Comparison of ENCODE assay signal across 8 cellular contexts in the genomic region with DNA sequence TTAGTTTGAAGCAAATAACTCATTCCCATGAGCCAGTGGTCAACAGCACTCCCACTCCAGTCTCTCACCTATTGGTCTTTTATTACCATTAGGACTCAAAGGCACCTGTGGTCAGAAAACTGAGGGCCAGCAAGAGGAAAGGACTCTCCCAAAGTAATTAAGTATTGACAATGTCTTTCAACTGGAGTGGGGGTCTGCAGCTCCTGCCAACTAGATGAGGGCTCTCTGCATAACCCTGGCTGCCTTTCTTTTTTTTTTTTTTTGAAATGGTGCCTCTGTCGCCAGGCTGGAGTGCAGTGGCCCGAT. TPM values are rescaled to one million over a fixed set of nuclear protein-coding genes. Genes with fewer than 3 reads are reported as not detected.
DNase-seq lines count a peak whose midpoint lies in the region; ATAC-seq and TF ChIP-seq lines count a peak whose summit lies in the region.

No MANE protein-coding gene starts in this region.

- H3K4me2 ChIP-seq in HCT116 (ENCODE audit: low read length), result peak overlapping the region; percentile 88
- H3K4me2 ChIP-seq in SU-DHL-6 (ENCODE audit: low read depth, low read length, poor library complexity, severe bottlenecking), result peak overlapping the region; percentile 62
- peak overlapping the region; percentile 97 for H3K4me2 ChIP-seq in smooth muscle cell

- no peak for TF ChIP-seq RAD21 in HCT116 (IDR thresholded peaks at IDR 0.05; ENCODE audit: low read depth)

- H3K9me3 ChIP-seq in HCT116 (ENCODE audit: control insufficient read depth in 1 of 2, insufficient read depth in 1 of 2, low read depth in 1 of 2, low read length in 2 of 2), result no peaks in the 10 kb centered on the region
- H3K9me3 ChIP-seq in SU-DHL-6 (ENCODE audit: insufficient read depth, low read length), result no peaks in the 10 kb centered on the region
- H3K9me3 ChIP-seq in esophagus squamous epithelium, result no peaks in the 10 kb centered on the region
- no peaks in the 10 kb centered on the region for H3K9me3 ChIP-seq in smooth muscle cell (replicated peaks; ENCODE audit: low read depth)

- H2AFZ ChIP-seq in HCT116 (ENCODE audit: low read depth, low read length, poor library complexity, severe bottlenecking) (peak overlapping the region; percentile 99), SU-DHL-6 (ENCODE audit: low read depth, low read length, severe bottlenecking) (peak overlapping the region; percentile 95), smooth muscle cell (ENCODE audit: low read depth) (peak overlapping the region; percentile 97)

- peaks cover 0 to 23% of the 10 kb centered on the region in 2 experiments; a peak in 2 of 4 replicates for H3K4me1 ChIP-seq in HCT116 (ENCODE audit: control insufficient read depth in 1 of 2, insufficient read depth in 2 of 2, low read length in 2 of 2)
- H3K4me1 ChIP-seq in esophagus squamous epithelium, result peaks cover 11 to 28% (median 13%) of the 10 kb centered on the region in 3 donors
- peaks cover 8% of the 10 kb centered on the region for H3K4me1 ChIP-seq in smooth muscle cell (ENCODE audit: low read depth)

- H3K9me2 ChIP-seq in HCT116 (ENCODE audit: insufficient read depth) (no peaks in the 10 kb centered on the region), SU-DHL-6 (replicated peaks; ENCODE audit: insufficient read depth, low read length) (no peaks in the 10 kb centered on the region)

- H3K36me3 ChIP-seq in HCT116 (ENCODE audit: control insufficient read depth in 1 of 2, insufficient read depth in 2 of 2, low read length in 2 of 2) (no peaks in the 10 kb centered on the region), SU-DHL-6 (ENCODE audit: low read length) (no peaks in the 10 kb centered on the region), esophagus squamous epithelium (peaks cover 0 to 12% (median 0%) of the 10 kb centered on the region in 3 donors), smooth muscle cell (ENCODE audit: low read depth) (no peaks in the 10 kb centered on the region)

- H3K9ac ChIP-seq in HCT116 (ENCODE audit: low read length) (peak overlapping the region; percentile 33; the same call in 1 of the 2 replicates), SU-DHL-6 (ENCODE audit: low read length) (peak overlapping the region; percentile 93), smooth muscle cell (ENCODE audit: low read depth) (no peak overlapping the region)

- TF ChIP-seq CTCF in HCT116 (IDR thresholded peaks at IDR 0.05 in 2 of 3, conservative IDR thresholded peaks at IDR 0.05 in 1 of 3; ENCODE audit: borderline replicate concordance in 1 of 3, insufficient read depth in 1 of 3, low read depth in 2 of 3, low read length in 2 of 3) (no peak), SU-DHL-6 (IDR thresholded peaks at IDR 0.05; ENCODE audit: insufficient read depth, low read length, poor library complexity, severe bottlenecking) (no peak), esophagus squamous epithelium (IDR thresholded peaks at IDR 0.05) (no peak), smooth muscle cell (IDR thresholded peaks at IDR 0.05; ENCODE audit: borderline replicate concordance, insufficient read depth, poor library complexity, severe bottlenecking) (no peak)

- H3K79me2 ChIP-seq in HCT116 (ENCODE audit: insufficient read depth, low read length) (peaks cover 43% of the 10 kb centered on the region), SU-DHL-6 (ENCODE audit: insufficient read depth, low read length) (peaks cover 48% of the 10 kb centered on the region), smooth muscle cell (ENCODE audit: low read depth) (peaks cover 25% of the 10 kb centered on the region)

- RAD21 ChIA-PET in HCT116 (lab: Charles Lee; ENCODE audit: low non-redundant PET in 1 of 2, low total read pairs in 2 of 2, uncharacterized antibody in 2 of 2, unreplicated experiment in 2 of 2), result no interaction called here

- ATAC-seq in HCT116 (no peak), GM18498 (IDR thresholded peaks at IDR 0.05; ENCODE audit: unreplicated experiment) (no peak), HG02623 (IDR thresholded peaks at IDR 0.05; ENCODE audit: unreplicated experiment) (no peak), HG03442 (IDR thresholded peaks at IDR 0.05; ENCODE audit: unreplicated experiment) (no peak)

- intact Hi-C loops in HCT116 (cut with micrococcal nuclease) (no loop called here), esophagus squamous epithelium (cut with DNase I) (no loop called here)

- peak overlapping the region; percentile 54; the same call in 1 of the 2 replicates for H3K27ac ChIP-seq in HCT116 (ENCODE audit: low read depth, low read length)
- H3K27ac ChIP-seq in SU-DHL-6 (ENCODE audit: low read depth, low read length), result peak overlapping the region; percentile 74
- peak overlapping the region; percentile 86 to 91 (median 90) for H3K27ac ChIP-seq in esophagus squamous epithelium
- no peak overlapping the region for H3K27ac ChIP-seq in smooth muscle cell (ENCODE audit: low read depth)

- TF ChIP-seq POLR2A in HCT116 (IDR thresholded peaks at IDR 0.05; ENCODE audit: borderline replicate concordance, extremely low read depth, insufficient read depth, insufficient read length), result no peak
- no peak for TF ChIP-seq POLR2A in esophagus squamous epithelium (IDR thresholded peaks at IDR 0.05)

- H3K4me3 ChIP-seq in HCT116 (replicated peaks in 1 of 2; ENCODE audit: low read depth in 1 of 2, low read length in 2 of 2), result peak overlapping the region; percentile 24 to 97; a peak in 3 of 4 replicates
- peak overlapping the region; percentile 18 for H3K4me3 ChIP-seq in SU-DHL-6 (ENCODE audit: insufficient read depth, low read length, poor library complexity, severe bottlenecking)
- H3K4me3 ChIP-seq in esophagus squamous epithelium, result peak overlapping the region in 3 of 4 donors; percentile 97 to 99 (median 97)
- peak overlapping the region; percentile 98 for H3K4me3 ChIP-seq in smooth muscle cell

- DNase-seq in HCT116 (ENCODE audit: low read depth, low spot score) (no peak), esophagus squamous epithelium (lab: John Stamatoyannopoulos, UW) (no peak), smooth muscle cell (lab: John Stamatoyannopoulos, UW; ENCODE audit: unreplicated experiment) (no peak), activated gamma-delta T cell (lab: John Stamatoyannopoulos, UW) (no peak)

- H3F3A ChIP-seq in SU-DHL-6 (ENCODE audit: insufficient read depth), result peaks cover 4% of the 10 kb centered on the region; the same call in 1 of the 2 replicates
- H3F3A ChIP-seq in smooth muscle cell (ENCODE audit: low read depth), result no peaks in the 10 kb centered on the region

- no peaks in the 10 kb centered on the region for H3K27me3 ChIP-seq in HCT116 (ENCODE audit: insufficient read depth, low read length)
- H3K27me3 ChIP-seq in SU-DHL-6 (ENCODE audit: low read length), result no peaks in the 10 kb centered on the region
- no peaks in the 10 kb centered on the region for H3K27me3 ChIP-seq in esophagus squamous epithelium
- no peaks in the 10 kb centered on the region for H3K27me3 ChIP-seq in smooth muscle cell (ENCODE audit: low read depth)

- POLR2A ChIA-PET in HCT116 (lab: Charles Lee), result no interaction called here

- no peaks in the 10 kb centered on the region for H4K20me1 ChIP-seq in HCT116 (ENCODE audit: insufficient read depth)
- H4K20me1 ChIP-seq in SU-DHL-6 (ENCODE audit: low read depth, low read length), result no peaks in the 10 kb centered on the region; the same call in 1 of the 2 replicates
- no peaks in the 10 kb centered on the region for H4K20me1 ChIP-seq in smooth muscle cell (ENCODE audit: low read depth)

- BruUV-seq in HCT116 (replicated peaks; lab: Mats Ljungman, UMichigan), result TSS peak; percentile 95

- CTCF ChIA-PET in HCT116 (lab: Charles Lee), result no interaction called here

- WGBS in esophagus squamous epithelium, 2 donors, result 95 to 96% methylated on average over 2 of the region's 2 CpGs
- 100% methylated on average over 2 of the region's 2 CpGs for WGBS in smooth muscle cell (ENCODE audit: low lambda C conversion rate)

TF ChIP-seq in HCT116, 20 proteins besides CTCF, POLR2A, EP300 and RAD21:
- TF ChIP-seq TCF7L2 (IDR thresholded peaks at IDR 0.05; ENCODE audit: borderline replicate concordance, extremely low read depth, insufficient read depth, insufficient read length) (no peak), EZH2 (IDR thresholded peaks at IDR 0.05) (no peak), SRF (IDR thresholded peaks at IDR 0.05; ENCODE audit: low read depth) (no peak), EZH2phosphoT487 (IDR thresholded peaks at IDR 0.05; ENCODE audit: borderline replicate concordance) (no peak), SP1 (IDR thresholded peaks at IDR 0.05; ENCODE audit: low read depth) (no peak), FOSL1 (IDR thresholded peaks at IDR 0.05; ENCODE audit: low read depth) (no peak)
- TF ChIP-seq, protein P1, sequence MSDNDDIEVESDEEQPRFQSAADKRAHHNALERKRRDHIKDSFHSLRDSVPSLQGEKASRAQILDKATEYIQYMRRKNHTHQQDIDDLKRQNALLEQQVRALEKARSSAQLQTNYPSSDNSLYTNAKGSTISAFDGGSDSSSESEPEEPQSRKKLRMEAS (IDR thresholded peaks at IDR 0.05), result no peak
- TF ChIP-seq, protein P2, sequence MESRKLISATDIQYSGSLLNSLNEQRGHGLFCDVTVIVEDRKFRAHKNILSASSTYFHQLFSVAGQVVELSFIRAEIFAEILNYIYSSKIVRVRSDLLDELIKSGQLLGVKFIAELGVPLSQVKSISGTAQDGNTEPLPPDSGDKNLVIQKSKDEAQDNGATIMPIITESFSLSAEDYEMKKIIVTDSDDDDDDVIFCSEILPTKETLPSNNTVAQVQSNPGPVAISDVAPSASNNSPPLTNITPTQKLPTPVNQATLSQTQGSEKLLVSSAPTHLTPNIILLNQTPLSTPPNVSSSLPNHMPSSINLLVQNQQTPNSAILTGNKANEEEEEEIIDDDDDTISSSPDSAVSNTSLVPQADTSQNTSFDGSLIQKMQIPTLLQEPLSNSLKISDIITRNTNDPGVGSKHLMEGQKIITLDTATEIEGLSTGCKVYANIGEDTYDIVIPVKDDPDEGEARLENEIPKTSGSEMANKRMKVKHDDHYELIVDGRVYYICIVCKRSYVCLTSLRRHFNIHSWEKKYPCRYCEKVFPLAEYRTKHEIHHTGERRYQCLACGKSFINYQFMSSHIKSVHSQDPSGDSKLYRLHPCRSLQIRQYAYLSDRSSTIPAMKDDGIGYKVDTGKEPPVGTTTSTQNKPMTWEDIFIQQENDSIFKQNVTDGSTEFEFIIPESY (IDR thresholded peaks at IDR 0.05; ENCODE audit: extremely low read depth, insufficient replicate concordance, low read length), result no peak
- TF ChIP-seq, protein P3, sequence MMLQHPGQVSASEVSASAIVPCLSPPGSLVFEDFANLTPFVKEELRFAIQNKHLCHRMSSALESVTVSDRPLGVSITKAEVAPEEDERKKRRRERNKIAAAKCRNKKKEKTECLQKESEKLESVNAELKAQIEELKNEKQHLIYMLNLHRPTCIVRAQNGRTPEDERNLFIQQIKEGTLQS (IDR thresholded peaks at IDR 0.05), result no peak

RNA-seq across cellular contexts. Expression of a gene that starts 0.6 kb away (rescaled TPM):
- total RNA-seq in HCT116 (2021; ENCODE audit: unreplicated experiment) (56.2 TPM), esophagus squamous epithelium (10 to 100 TPM; 23.2 to 41.2 (median 33.8) TPM), smooth muscle cell (33.7 and 38.5 TPM in 2 replicates)
- polyA plus RNA-seq in HCT116 (2012), result 36.7 and 52.7 TPM in 2 replicates
- 32.2 and 38.3 TPM in 2 replicates for polyA plus RNA-seq in smooth muscle cell

Comparison
In these comparisons a context has a peak if more than half of its experiments do, and no peak if none do; other contexts are left out.
1. H3K4me3 ChIP-seq: peak in every context shown above with its lines; median percentile 98 in smooth muscle cell; 97 in esophagus squamous epithelium; 60 in HCT116; 18 in SU-DHL-6.